14 cellular contexts compared by ENCODE assay signal in the genomic region with DNA sequence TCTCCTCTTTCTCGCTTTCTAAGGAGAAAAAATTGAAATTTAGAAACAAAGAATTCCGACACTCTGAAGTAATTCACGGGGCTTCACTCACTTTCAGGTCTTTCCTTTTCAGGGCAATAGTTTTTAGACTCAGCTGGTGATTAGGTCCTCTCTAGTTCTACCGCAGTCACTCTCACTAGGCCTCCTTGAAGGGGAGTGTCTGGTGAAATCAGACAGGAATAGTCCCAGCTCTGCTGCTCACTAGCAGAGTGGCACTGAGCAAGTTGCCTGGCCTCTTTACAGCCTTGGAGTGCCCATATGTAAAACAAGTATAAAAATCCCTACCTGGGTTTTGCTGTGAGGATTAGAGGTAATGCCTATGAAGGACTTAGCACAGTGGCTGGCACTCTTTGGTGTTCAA.
A peak's percentile ranks its signal among the peaks of the same experiment; 100 is the strongest.
DNase-seq lines count a peak whose midpoint lies in the region; ATAC-seq and TF ChIP-seq lines count a peak whose summit lies in the region.
"Had no signal": no experiment of that assay in that cellular context is flagged by ENCODE, and none has a peak within 500 bp of the region (broad histone marks: within the 10 kb centered on the region; RNA-seq: fewer than 3 reads in every experiment).

No MANE protein-coding gene starts in this region.

- H2BK15ac ChIP-seq in H9 (ENCODE audit: low read depth, low read length), result no peak overlapping the region
- H2BK15ac ChIP-seq in mesendoderm (replicated peaks; ENCODE audit: low read depth), result no peak overlapping the region

- H3K79me1 ChIP-seq in H9 (ENCODE audit: insufficient read depth, low read depth, low read length, poor library complexity, severe bottlenecking) (no peaks in the 10 kb centered on the region), mesendoderm (ENCODE audit: low read length) (no peaks in the 10 kb centered on the region)

- no peak overlapping the region for H4K5ac ChIP-seq in H9 (ENCODE audit: insufficient read length, low read depth, low read length)
- H4K5ac ChIP-seq in mesendoderm (ENCODE audit: low read length), result no peak overlapping the region

- H3K4me3 Mint-ChIP-seq in H9 (no peak overlapping the region), WTC11 (no peak overlapping the region)
- H3K4me3 Mint-ChIP-seq: CD4-positive, alpha-beta T cell; HFFc6; IgD-negative memory B cell had no signal

- no peaks in the 10 kb centered on the region for H3K27me3 ChIP-seq in H9 (ENCODE audit: insufficient read depth, low read length)
- peaks cover 3% of the 10 kb centered on the region for H3K27me3 ChIP-seq in mesendoderm (ENCODE audit: insufficient read depth, low read length, poor library complexity)

- H3T11ph ChIP-seq in H9 (ENCODE audit: low read length), result no peak overlapping the region

- ATAC-seq in WTC11, result peak; percentile 60
- ATAC-seq in GM21381 (IDR thresholded peaks at IDR 0.05; ENCODE audit: unreplicated experiment), result no peak
- ATAC-seq: HCT116 had no signal

- H3K36me3 Mint-ChIP-seq in H9 (ENCODE audit: insufficient read depth in 1 of 3, low read depth in 3 of 3) (peaks cover 0 to 5% (median 0%) of the 10 kb centered on the region in 3 experiments; a peak in 3 of 7 replicates), WTC11 (no peaks in the 10 kb centered on the region)

- no peak overlapping the region for H3K4ac ChIP-seq in H9 (ENCODE audit: low read depth, low read length)
- no peak overlapping the region for H3K4ac ChIP-seq in mesendoderm (ENCODE audit: low read depth, low read length)

- no peak overlapping the region for H2BK12ac ChIP-seq in H9 (ENCODE audit: insufficient read length, low read depth, low read length)

- H3K9me3 Mint-ChIP-seq in H9 (peaks cover 0 to 3% of the 10 kb centered on the region in 2 experiments; a peak in 1 of 5 replicates), WTC11 (peaks cover 11% of the 10 kb centered on the region)
- H3K9me3 Mint-ChIP-seq: CD4-positive, alpha-beta T cell; HFFc6 had no signal

- H3K27me3 Mint-ChIP-seq in H9 (ENCODE audit: low read depth) (peaks cover 3% of the 10 kb centered on the region; the same call in 1 of the 2 replicates), WTC11 (ENCODE audit: low read depth) (no peaks in the 10 kb centered on the region; the same call in 1 of the 2 replicates)
- H3K27me3 Mint-ChIP-seq: CD4-positive, alpha-beta T cell; IgD-negative memory B cell had no signal

- no peak overlapping the region for H4K91ac ChIP-seq in H9 (ENCODE audit: insufficient read length, low read depth, low read length)

- peaks cover 5% of the 10 kb centered on the region; the same call in 1 of the 2 replicates for H3K4me1 ChIP-seq in H9 (ENCODE audit: insufficient read depth, low read length)
- no peaks in the 10 kb centered on the region for H3K4me1 ChIP-seq in mesendoderm (ENCODE audit: control insufficient read depth, low read depth, low read length)
- H3K4me1 ChIP-seq: Caco-2 had no signal

- TF ChIP-seq CTCF in H9 (conservative IDR thresholded peaks at IDR 0.05) (no peak), WTC11 (IDR thresholded peaks at IDR 0.05) (no peak)

- WGBS in H9 (ENCODE audit: extremely low coverage, insufficient read length, low lambda C conversion rate), result no CpG with 5 or more reads among the region's 4 CpGs
- WGBS in mesendoderm (ENCODE audit: extremely low coverage, insufficient coverage, low lambda C conversion rate), result no CpG with 5 or more reads among the region's 4 CpGs

- H2BK5ac ChIP-seq in H9 (ENCODE audit: insufficient read length, low read length), result no peak overlapping the region
- H2BK5ac ChIP-seq in mesendoderm (ENCODE audit: low read length), result no peak overlapping the region

- H3K18ac ChIP-seq in H9 (ENCODE audit: insufficient read length, low read depth, low read length), result no peak overlapping the region
- H3K18ac ChIP-seq in mesendoderm (ENCODE audit: low read length), result no peak overlapping the region

- H3K36me3 ChIP-seq in mesendoderm (ENCODE audit: control insufficient read depth, insufficient read depth, low read length), result no peaks in the 10 kb centered on the region

- H3K23ac ChIP-seq in H9 (ENCODE audit: insufficient read length, low read depth, low read length), result no peak overlapping the region
- H3K23ac ChIP-seq in mesendoderm (ENCODE audit: low read length), result no peak overlapping the region

- H3K9me3 ChIP-seq in H9 (ENCODE audit: control insufficient read depth, low read depth, low read length), result no peaks in the 10 kb centered on the region
- H3K9me3 ChIP-seq: Caco-2 had no signal

- H4K8ac ChIP-seq in H9 (replicated peaks; ENCODE audit: insufficient read length, low read depth, low read length) (no peak overlapping the region), mesendoderm (ENCODE audit: low read depth, low read length) (no peak overlapping the region)

- H3K4me3 ChIP-seq in mesendoderm (ENCODE audit: low read length), result no peak overlapping the region

- H2BK20ac ChIP-seq in H9 (ENCODE audit: low read depth, low read length, poor library complexity, severe bottlenecking), result no peak overlapping the region

- peak overlapping the region in 2 of 3 experiments; percentile 5 to 34; a peak in 2 of 7 replicates for H3K27ac Mint-ChIP-seq in H9
- no peak overlapping the region for H3K27ac Mint-ChIP-seq in WTC11
- H3K27ac Mint-ChIP-seq: CD4-positive, alpha-beta T cell; HFFc6; IgD-negative memory B cell had no signal

- no peaks in the 10 kb centered on the region for H3K23me2 ChIP-seq in H9 (ENCODE audit: insufficient read length, low read depth, low read length, poor library complexity, severe bottlenecking)

- no peak overlapping the region for H2BK120ac ChIP-seq in H9 (ENCODE audit: low read depth, low read length, poor library complexity, severe bottlenecking)
- no peak overlapping the region for H2BK120ac ChIP-seq in mesendoderm (ENCODE audit: low read depth, low read length)

- CTCF ChIA-PET in WTC11 (lab: Charles Lee), result interaction anchor here (1.2 kb wide), 1 partner anchor 65 kb away, joined by 3 read pairs; the partner anchor contains the start of gene NEUROG2

- no peak overlapping the region for H2AFZ ChIP-seq in H9 (ENCODE audit: low read length)

- POLR2A ChIA-PET in WTC11 (lab: Charles Lee), result no interaction called here

- H3K4me2 ChIP-seq in H9 (ENCODE audit: insufficient read depth, insufficient read length, low read length), result no peak overlapping the region
- no peak overlapping the region for H3K4me2 ChIP-seq in mesendoderm (ENCODE audit: low read length)

- no peaks in the 10 kb centered on the region for H4K20me1 ChIP-seq in H9 (ENCODE audit: control insufficient read depth, insufficient read depth, insufficient read length)

- H3K56ac ChIP-seq in H9 (ENCODE audit: insufficient read length, low read depth, low read length) (no peak overlapping the region), mesendoderm (ENCODE audit: low read length) (no peak overlapping the region)

- no peaks in the 10 kb centered on the region for H3K79me2 ChIP-seq in H9 (ENCODE audit: insufficient read depth, low read length)
- no peaks in the 10 kb centered on the region for H3K79me2 ChIP-seq in mesendoderm (ENCODE audit: control insufficient read depth, insufficient read depth, low read length)

- DNase-seq in H9 (no peak), WTC11 (ENCODE audit: low spot score) (no peak), mesendoderm (peak; percentile 1), HuH-7.5 (ENCODE audit: low spot score) (no peak), Ammon's horn (ENCODE audit: low spot score) (no peak)
- DNase-seq: ACHN; Caco-2; CD4-positive, alpha-beta T cell; HFFc6; KBM-7 had no signal

- H3K9ac ChIP-seq in H9 (ENCODE audit: extremely low read depth, insufficient read length, low read length) (no peak overlapping the region), mesendoderm (ENCODE audit: low read length) (no peak overlapping the region)

- H3K4me1 Mint-ChIP-seq in H9 (peaks cover 50 to 53% of the 10 kb centered on the region in 2 experiments), WTC11 (peaks cover 28% of the 10 kb centered on the region)
- H3K4me1 Mint-ChIP-seq: IgD-negative memory B cell had no signal

- H3K14ac ChIP-seq in H9 (ENCODE audit: insufficient read depth, low read length), result no peak overlapping the region

- no peak overlapping the region for H3K27ac ChIP-seq in H9 (ENCODE audit: insufficient read length, low read depth, low read length)
- no peak overlapping the region for H3K27ac ChIP-seq in mesendoderm (ENCODE audit: low read depth, low read length)
- H3K27ac ChIP-seq: C4-2B had no signal

- no peak overlapping the region for H2AK5ac ChIP-seq in H9 (ENCODE audit: insufficient read length, low read length)
- H2AK5ac ChIP-seq in mesendoderm (ENCODE audit: low read length), result no peak overlapping the region

TF ChIP-seq in WTC11, 78 proteins besides CTCF, POLR2A, EP300 and RAD21 (continues in another document):
- TF ChIP-seq NR2C2 (CRISPR knock-in tag; IDR thresholded peaks at IDR 0.05), result no peak
- TF ChIP-seq RORB (CRISPR knock-in tag; IDR thresholded peaks at IDR 0.05), result no peak
- TF ChIP-seq, protein P1, sequence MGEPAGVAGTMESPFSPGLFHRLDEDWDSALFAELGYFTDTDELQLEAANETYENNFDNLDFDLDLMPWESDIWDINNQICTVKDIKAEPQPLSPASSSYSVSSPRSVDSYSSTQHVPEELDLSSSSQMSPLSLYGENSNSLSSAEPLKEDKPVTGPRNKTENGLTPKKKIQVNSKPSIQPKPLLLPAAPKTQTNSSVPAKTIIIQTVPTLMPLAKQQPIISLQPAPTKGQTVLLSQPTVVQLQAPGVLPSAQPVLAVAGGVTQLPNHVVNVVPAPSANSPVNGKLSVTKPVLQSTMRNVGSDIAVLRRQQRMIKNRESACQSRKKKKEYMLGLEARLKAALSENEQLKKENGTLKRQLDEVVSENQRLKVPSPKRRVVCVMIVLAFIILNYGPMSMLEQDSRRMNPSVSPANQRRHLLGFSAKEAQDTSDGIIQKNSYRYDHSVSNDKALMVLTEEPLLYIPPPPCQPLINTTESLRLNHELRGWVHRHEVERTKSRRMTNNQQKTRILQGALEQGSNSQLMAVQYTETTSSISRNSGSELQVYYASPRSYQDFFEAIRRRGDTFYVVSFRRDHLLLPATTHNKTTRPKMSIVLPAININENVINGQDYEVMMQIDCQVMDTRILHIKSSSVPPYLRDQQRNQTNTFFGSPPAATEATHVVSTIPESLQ (CRISPR knock-in tag; IDR thresholded peaks at IDR 0.05), result no peak
- no peak for TF ChIP-seq MYBL2 (CRISPR knock-in tag; IDR thresholded peaks at IDR 0.05)
- no peak for TF ChIP-seq ESRRA (CRISPR knock-in tag; IDR thresholded peaks at IDR 0.05; ENCODE audit: borderline replicate concordance)
- TF ChIP-seq IRF2 (CRISPR knock-in tag; IDR thresholded peaks at IDR 0.05; ENCODE audit: borderline replicate concordance, low read depth), result no peak
- no peak for TF ChIP-seq NFATC4 (CRISPR knock-in tag; IDR thresholded peaks at IDR 0.05)
- no peak for TF ChIP-seq NFE2L1 (CRISPR knock-in tag; IDR thresholded peaks at IDR 0.05)
